13 cellular contexts compared by ENCODE assay signal in the genomic region with DNA sequence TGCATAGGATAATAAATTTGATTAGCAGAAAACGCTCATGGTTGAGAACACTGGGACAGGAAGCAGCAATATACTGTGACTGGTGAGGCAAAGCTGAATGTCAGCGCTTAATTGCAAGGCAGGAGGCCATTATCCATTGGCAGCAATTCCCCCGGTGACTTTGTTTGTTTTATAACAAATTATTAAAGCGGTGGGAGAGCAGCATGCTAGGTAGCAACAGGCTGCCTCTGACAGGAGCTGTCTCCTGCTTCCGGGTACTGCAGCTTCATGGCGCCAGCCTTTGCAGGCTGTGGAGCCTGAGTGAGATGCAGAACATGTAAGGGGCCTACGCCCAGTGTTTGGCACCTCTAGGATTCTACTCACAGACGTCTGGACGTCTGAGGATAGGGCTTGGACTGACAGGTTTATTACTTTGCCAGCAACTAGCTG.
DNase-seq lines count a peak whose midpoint lies in the region; ATAC-seq and FAIRE-seq lines count a peak whose summit lies in the region.
"Had no signal": no experiment of that assay in that cellular context is flagged by ENCODE, and none has a peak within 500 bp of the region (broad histone marks: within the 10 kb centered on the region; RNA-seq: fewer than 3 reads in every experiment).

No MANE protein-coding gene starts in this region.

- ATAC-seq in GM18519 (IDR thresholded peaks at IDR 0.05; ENCODE audit: low FRiP score, unreplicated experiment): no peak
- no peak for ATAC-seq in GM18502 (IDR thresholded peaks at IDR 0.05; ENCODE audit: poor library complexity, unreplicated experiment)
- ATAC-seq: right cardiac atrium had no signal

- peak; percentile 98 for FAIRE-seq in islet of Langerhans (lab: Jason Lieb, UNC)

- DNase-seq in stimulated activated naive CD4-positive, alpha-beta T cell (lab: John Stamatoyannopoulos, UW): peak in 4 of 6 experiments; percentile 2 to 48 (median 9)
- no peak for DNase-seq in stimulated activated naive CD4-positive, alpha-beta T cell treated with Interleukin-2 at 50 U/mL for 16 hours (lab: John Stamatoyannopoulos, UW)
- DNase-seq in NCI-H446 treated with DMSO at 0.1 percent for 48 hours (lab: John Stamatoyannopoulos, UW) (peak; percentile 58), amniotic stem cell (lab: John Stamatoyannopoulos, UW) (no peak), iPS-NIHi7 (ENCODE audit: extremely low spot score) (no peak)
- DNase-seq: activated CD4-positive, alpha-beta T cell treated with anti-CD3 and anti-CD28 coated beads, Interleukin-2, amount 50 U/mL, for 4 hours; activated naive CD4-positive, alpha-beta T cell treated with Interleukin-2 at 50 U/mL for 16 hours; DND-41; right cardiac atrium; trophoblast cell had no signal

Comparison
In these comparisons a context has a peak if more than half of its experiments do, and no peak if none do; other contexts are left out.
1. DNase-seq: peak in stimulated activated naive CD4-positive, alpha-beta T cell (4 of 6) and NCI-H446 treated with DMSO at 0.1 percent for 48 hours (single experiment); none in stimulated activated naive CD4-positive, alpha-beta T cell treated with Interleukin-2 at 50 U/mL for 16 hours (single experiment), amniotic stem cell (single experiment) and iPS-NIHi7 (single experiment).